Comparison of ENCODE assay signal across 13 cellular contexts in the genomic region with DNA sequence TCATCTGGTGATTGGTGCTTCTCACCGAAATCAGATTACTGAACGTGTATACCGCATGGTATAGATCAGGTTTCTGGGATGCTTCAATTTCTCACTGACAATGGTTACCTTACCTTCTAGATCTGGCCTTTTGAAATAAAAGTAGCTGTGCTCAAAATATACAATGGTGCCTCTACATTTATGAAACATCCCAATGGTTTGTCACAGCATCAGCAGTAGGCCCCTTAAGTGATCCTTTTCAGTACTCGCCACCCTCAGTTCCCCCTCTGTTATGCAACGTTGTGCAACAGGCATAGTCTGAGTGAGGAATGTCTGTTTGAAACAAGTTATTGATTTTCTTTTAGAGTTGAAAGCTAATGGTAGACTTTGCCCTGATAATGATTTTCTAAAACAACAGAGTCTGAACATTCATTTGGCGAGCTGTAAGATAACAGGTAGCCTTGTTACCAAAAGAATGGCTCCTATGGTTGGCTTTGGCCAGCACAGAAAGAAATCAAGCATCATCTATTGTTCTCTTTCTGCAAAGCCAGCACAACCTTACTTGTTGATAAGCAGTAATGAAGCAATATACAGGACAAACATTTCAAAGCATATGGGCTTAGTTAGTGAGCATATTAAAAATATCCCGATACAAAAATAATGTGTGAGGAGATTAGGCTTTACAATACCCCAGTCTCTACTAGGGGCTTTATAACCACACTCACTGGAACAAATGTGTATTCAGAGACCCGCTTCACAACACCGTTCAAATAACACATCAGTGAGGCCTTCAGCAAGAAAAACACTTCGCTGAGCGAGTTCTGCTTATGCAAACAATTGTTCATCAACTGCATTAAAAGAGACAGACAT.
A peak's percentile ranks its signal among the peaks of the same experiment; 100 is the strongest.
DNase-seq lines count a peak whose midpoint lies in the region; ATAC-seq and TF ChIP-seq lines count a peak whose summit lies in the region.
"Had no signal": no experiment of that assay in that cellular context is flagged by ENCODE, and none has a peak within 500 bp of the region (broad histone marks: within the 10 kb centered on the region; RNA-seq: fewer than 3 reads in every experiment).

No MANE protein-coding gene starts in this region.

- peak overlapping the region; percentile 93 for H3K27ac Mint-ChIP-seq in progenitor cell of endocrine pancreas
- H3K27ac Mint-ChIP-seq: IgD-negative memory B cell had no signal

- H3K27ac ChIP-seq in esophagus muscularis mucosa (replicated peaks in 1 of 4) = peak overlapping the region in 1 of 4 donors; percentile 16
- H3K27ac ChIP-seq in testis = no peak overlapping the region
- H3K27ac ChIP-seq: esophagus squamous epithelium, spleen had no signal

- WGBS in esophagus muscularis mucosa = 72% methylated on average over 11 of the region's 11 CpGs
- 83 to 88% methylated on average over 11 of the region's 11 CpGs for WGBS in testis, 2 donors

- H3K36me3 ChIP-seq in esophagus muscularis mucosa (peaks cover 0 to 16% (median 11%) of the 10 kb centered on the region in 4 donors), testis (ENCODE audit: low read depth, missing control alignments) (no peaks in the 10 kb centered on the region)
- H3K36me3 ChIP-seq: cardiac muscle cell, spleen had no signal

- peaks cover 50% of the 10 kb centered on the region for H3K4me1 Mint-ChIP-seq in progenitor cell of endocrine pancreas (ENCODE audit: low read depth)

- DNase-seq in SKM-1 treated with dmso at 0.1 percent for 144 hours (lab: John Stamatoyannopoulos, UW; ENCODE audit: unreplicated experiment) (peak; percentile 4), SKM-1 (lab: John Stamatoyannopoulos, UW; ENCODE audit: unreplicated experiment) (no peak), SIG-M5 (lab: John Stamatoyannopoulos, UW) (peak; percentile 1), esophagus muscularis mucosa (ENCODE audit: extremely low spot score) (peak; percentile 53), progenitor cell of endocrine pancreas (ENCODE audit: low spot score, unreplicated experiment) (no peak), testis (no peak)
- DNase-seq: esophagus squamous epithelium, OCI-M1, spleen had no signal

- H3K4me3 Mint-ChIP-seq in progenitor cell of endocrine pancreas (ENCODE audit: low read depth) = peak overlapping the region; percentile 14
- H3K4me3 Mint-ChIP-seq: IgD-negative memory B cell had no signal

- no peak for TF ChIP-seq POLR2A in esophagus muscularis mucosa (IDR thresholded peaks at IDR 0.05; ENCODE audit: low read depth)
- TF ChIP-seq POLR2A in testis (IDR thresholded peaks at IDR 0.05) = no peak

- no peaks in the 10 kb centered on the region for H3K9me3 ChIP-seq in esophagus muscularis mucosa
- no peaks in the 10 kb centered on the region for H3K9me3 ChIP-seq in testis
- H3K9me3 ChIP-seq: esophagus squamous epithelium, spleen had no signal

- H3K36me3 Mint-ChIP-seq in progenitor cell of endocrine pancreas (ENCODE audit: insufficient read depth) = peaks cover 10% of the 10 kb centered on the region
- H3K36me3 Mint-ChIP-seq: IgD-negative memory B cell had no signal

- TF ChIP-seq CTCF in esophagus muscularis mucosa (IDR thresholded peaks at IDR 0.05) = no peak
- no peak for TF ChIP-seq CTCF in progenitor cell of endocrine pancreas (IDR thresholded peaks at IDR 0.05; ENCODE audit: unreplicated experiment)
- no peak for TF ChIP-seq CTCF in testis (IDR thresholded peaks at IDR 0.05)

- H3K27me3 ChIP-seq in esophagus muscularis mucosa (no peaks in the 10 kb centered on the region), testis (no peaks in the 10 kb centered on the region)
- H3K27me3 ChIP-seq: cardiac muscle cell, esophagus squamous epithelium, spleen had no signal

- no peak for TF ChIP-seq EP300 in esophagus muscularis mucosa (IDR thresholded peaks at IDR 0.05)

- H3K4me3 ChIP-seq in esophagus muscularis mucosa (no peak overlapping the region), testis (no peak overlapping the region)
- H3K4me3 ChIP-seq: cardiac muscle cell, esophagus squamous epithelium, spleen had no signal

- intact Hi-C loops in esophagus muscularis mucosa (cut with DNase I) (no loop called here), testis (cut with DNase I; ENCODE audit: low total_unique reads) (no loop called here)

- no peaks in the 10 kb centered on the region for H3K27me3 Mint-ChIP-seq in progenitor cell of endocrine pancreas
- H3K27me3 Mint-ChIP-seq: IgD-negative memory B cell had no signal

- H3K9me3 Mint-ChIP-seq in progenitor cell of endocrine pancreas (ENCODE audit: low read depth) = no peaks in the 10 kb centered on the region

- no peak for ATAC-seq in GM18873 (IDR thresholded peaks at IDR 0.05; ENCODE audit: low FRiP score, unreplicated experiment)
- ATAC-seq in HG03442 (IDR thresholded peaks at IDR 0.05; ENCODE audit: unreplicated experiment) = no peak

- H3K4me1 ChIP-seq in esophagus muscularis mucosa = peaks cover 8 to 43% (median 37%) of the 10 kb centered on the region in 4 donors
- H3K4me1 ChIP-seq in testis = peaks cover 3% of the 10 kb centered on the region

Comparison
In these comparisons a context has a peak if more than half of its experiments do, and no peak if none do; other contexts are left out.
1. DNase-seq: peak in SKM-1 treated with dmso at 0.1 percent for 144 hours (single experiment), SIG-M5 (single experiment) and esophagus muscularis mucosa (single experiment); none in SKM-1 (single experiment), progenitor cell of endocrine pancreas (single experiment) and testis (single experiment).